Comparison of ENCODE assay signal across 18 cellular contexts in the genomic region with DNA sequence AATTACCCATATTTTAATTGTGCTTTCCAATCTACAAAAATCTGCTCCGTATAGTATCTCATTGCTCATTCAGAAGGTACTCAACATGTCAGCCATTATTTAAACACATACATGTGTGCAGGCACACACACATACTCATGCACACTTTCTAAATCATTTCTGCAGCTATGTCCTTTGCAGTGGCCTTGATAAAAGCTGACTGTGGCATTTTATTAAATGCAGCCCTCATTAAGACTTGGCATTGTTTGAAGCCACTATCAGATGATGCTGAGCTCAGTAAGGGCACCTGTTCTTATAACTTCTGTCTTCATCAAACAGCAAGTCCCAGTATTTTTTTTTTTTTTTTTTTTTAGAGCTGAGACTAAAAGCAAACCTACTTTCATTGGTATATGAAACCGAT.
"Had no signal": no experiment of that assay in that cellular context is flagged by ENCODE, and none has a peak within 500 bp of the region (broad histone marks: within the 10 kb centered on the region; RNA-seq: fewer than 3 reads in every experiment).

No MANE protein-coding gene starts in this region.

- DNase-seq: Kasumi-1, MM.1S, NCI-H146, NCI-H1694 treated with DMSO at 0.1 percent for 48 hours, NCI-H2107, NCI-H2171 treated with DMSO at 0.1 percent for 48 hours, NCI-H446 treated with DMSO at 0.1 percent for 48 hours, NCI-H526, NCI-H82, Right ventricle myocardium superior, RPMI8226, SIG-M5, T-helper 1 cell had no signal

- H3K4me3 ChIP-seq: K562, SJSA1, SK-N-MC had no signal

- H3K4me1 ChIP-seq: SJSA1 had no signal

- H3K4me2 ChIP-seq: KMS-11 had no signal

- ATAC-seq: K562 had no signal

- H3K27me3 ChIP-seq: SJSA1 had no signal

- FAIRE-seq: K562, RCC 7860 had no signal

- H3K27ac ChIP-seq: KMS-11, SJSA1, SK-N-MC had no signal

- H3K9me3 ChIP-seq: SJSA1 had no signal

- H3K36me3 ChIP-seq: SJSA1 had no signal

- H3K9ac ChIP-seq: KMS-11 had no signal
